Comparison of ENCODE assay signal across 1 cellular context in genomic region chr15:58932791-58933310, GRCh38.
TF ChIP-seq lines count a peak whose summit lies in the region.

No MANE protein-coding gene starts in this region.

TF ChIP-seq in K562, 482 proteins besides CTCF, POLR2A, EP300 and RAD21 (continues in another document):
- no peak for TF ChIP-seq HMBOX1 (IDR thresholded peaks at IDR 0.05)
- no peak for TF ChIP-seq MEF2D (tag; conservative IDR thresholded peaks at IDR 0.05; ENCODE audit: low read depth)
- TF ChIP-seq AFF4 (CRISPR knock-in tag; IDR thresholded peaks at IDR 0.05): peak; percentile 13
- TF ChIP-seq ZNF75A (CRISPR knock-in tag; IDR thresholded peaks at IDR 0.05): no peak
- TF ChIP-seq ZBTB11 (CRISPR knock-in tag; IDR thresholded peaks at IDR 0.05): no peak
- no peak for TF ChIP-seq HMG20A (CRISPR knock-in tag; conservative IDR thresholded peaks at IDR 0.05)
- TF ChIP-seq NR4A1 (CRISPR knock-in tag; IDR thresholded peaks at IDR 0.05): no peak
- TF ChIP-seq NR4A1 (tag; IDR thresholded peaks at IDR 0.05): 0 out of 2 replicates have a peak, but pooled peaks have one; percentile 25
- no peak for TF ChIP-seq MTA1 (IDR thresholded peaks at IDR 0.05; ENCODE audit: borderline replicate concordance)
- no peak for TF ChIP-seq NR2C1 (IDR thresholded peaks at IDR 0.05)
- TF ChIP-seq NR2C1 (tag; IDR thresholded peaks at IDR 0.05): no peak
- TF ChIP-seq ZBTB49 (CRISPR knock-in tag; IDR thresholded peaks at IDR 0.05; ENCODE audit: borderline replicate concordance): no peak
- no peak for TF ChIP-seq HDAC6 (IDR thresholded peaks at IDR 0.05; ENCODE audit: low read depth, low read length)
- no peak for TF ChIP-seq DLX4 (CRISPR knock-in tag; IDR thresholded peaks at IDR 0.05)
- TF ChIP-seq ZNF197 (CRISPR knock-in tag; IDR thresholded peaks at IDR 0.05; ENCODE audit: low read depth): no peak
- no peak for TF ChIP-seq GATAD2A (IDR thresholded peaks at IDR 0.05)
- TF ChIP-seq MEF2A (IDR thresholded peaks at IDR 0.05; ENCODE audit: control insufficient read depth, low read depth, low read length): no peak
- TF ChIP-seq FOXJ3 (CRISPR knock-in tag; IDR thresholded peaks at IDR 0.05): no peak
- no peak for TF ChIP-seq TOE1 (IDR thresholded peaks at IDR 0.05; ENCODE audit: borderline replicate concordance)
- no peak for TF ChIP-seq TOE1 (CRISPR knock-in tag; IDR thresholded peaks at IDR 0.05; ENCODE audit: borderline replicate concordance, low read depth)
- peak in 1 of 2 experiments; percentile 48; a peak in 2 of 4 replicates for TF ChIP-seq MLLT1 (IDR thresholded peaks at IDR 0.05)
- TF ChIP-seq HNRNPUL1 (IDR thresholded peaks at IDR 0.05; ENCODE audit: low read length): no peak
- TF ChIP-seq NUFIP1 (IDR thresholded peaks at IDR 0.05; ENCODE audit: partially characterized antibody): no peak
- peak; percentile 56; the same call in 1 of the 2 replicates for TF ChIP-seq SIN3B (IDR thresholded peaks at IDR 0.05; ENCODE audit: low read depth)
- no peak for TF ChIP-seq HDAC3 (IDR thresholded peaks at IDR 0.05; ENCODE audit: borderline replicate concordance, partially characterized antibody)
- TF ChIP-seq JUND (IDR thresholded peaks at IDR 0.05; ENCODE audit: borderline replicate concordance, low read depth, low read length): no peak
- TF ChIP-seq JUND (tag; IDR thresholded peaks at IDR 0.05; ENCODE audit: borderline replicate concordance, low read depth, low read length): 0 out of 3 replicates have a peak, but pooled peaks have one; percentile 7
- TF ChIP-seq FOXA1 (IDR thresholded peaks at IDR 0.05; ENCODE audit: borderline replicate concordance): no peak
- no peak for TF ChIP-seq ZNF318 (IDR thresholded peaks at IDR 0.05; ENCODE audit: borderline replicate concordance in 1 of 2, low read depth in 1 of 2)
- TF ChIP-seq SMC3 (conservative IDR thresholded peaks at IDR 0.05; ENCODE audit: insufficient read depth, low read depth, low read length): no peak
- TF ChIP-seq SRSF1 (IDR thresholded peaks at IDR 0.05; ENCODE audit: low read depth, low read length): no peak
- peak; percentile 12 for TF ChIP-seq ETS2 (tag; IDR thresholded peaks at IDR 0.05; ENCODE audit: borderline replicate concordance, poor library complexity, severe bottlenecking)
- no peak for TF ChIP-seq ZNF324 (CRISPR knock-in tag; IDR thresholded peaks at IDR 0.05)
- TF ChIP-seq NR3C1 (CRISPR knock-in tag; IDR thresholded peaks at IDR 0.05): no peak
- peak; percentile 99 for TF ChIP-seq CHD1 (IDR thresholded peaks at IDR 0.05; ENCODE audit: low read length)
- 0 out of 2 replicates have a peak, but pooled peaks have one; percentile 15 for TF ChIP-seq LCOR (CRISPR knock-in tag; IDR thresholded peaks at IDR 0.05)
- no peak for TF ChIP-seq PCBP2 (IDR thresholded peaks at IDR 0.05; ENCODE audit: low read depth, low read length, poor library complexity, severe bottlenecking)
- no peak for TF ChIP-seq MNT (conservative IDR thresholded peaks at IDR 0.05)
- no peak for TF ChIP-seq PHTF2 (CRISPR knock-in tag; IDR thresholded peaks at IDR 0.05)
